Comparison of ENCODE assay signal across 8 cellular contexts in genomic region chr1:23838401-23838866, GRCh38. TPM values are rescaled to one million over a fixed set of nuclear protein-coding genes. Genes with fewer than 3 reads are reported as not detected.
DNase-seq lines count a peak whose midpoint lies in the region; ATAC-seq and TF ChIP-seq lines count a peak whose summit lies in the region.

No MANE protein-coding gene starts in this region.

- TF ChIP-seq POLR2A in Peyer's patch (IDR thresholded peaks at IDR 0.05): no peak

- peak; percentile 8 for DNase-seq in GM04504 (ENCODE audit: low read depth)
- DNase-seq in HK-2 (ENCODE audit: unreplicated experiment): peak; percentile 48
- peak; percentile 77 to 86 (median 80) for DNase-seq in Peyer's patch
- DNase-seq in activated T-helper 1 cell treated with anti-CD3 and anti-CD28 coated beads, Interleukin-2, amount 50 U/mL, for 16 hours (ENCODE audit: low read depth in 1 of 2, low spot score in 1 of 2): peak; percentile 56 to 67
- DNase-seq in fibroblast of villous mesenchyme (ENCODE audit: low read depth): peak; percentile 53
- no peak for DNase-seq in omental fat pad (ENCODE audit: low spot score)
- peak in 30 of 49 donors; percentile 1 to 63 (median 16) for DNase-seq in substantia nigra (lab: John Stamatoyannopoulos, UW)
- DNase-seq in DMS153 (lab: John Stamatoyannopoulos, UW): no peak

- no peaks in the 10 kb centered on the region for H3K36me3 ChIP-seq in Peyer's patch

- peaks cover 4 to 9% (median 5%) of the 10 kb centered on the region in 4 donors for H3K4me1 ChIP-seq in Peyer's patch

- peak; percentile 92 for ATAC-seq in omental fat pad (ENCODE audit: low FRiP score)

- peak overlapping the region in 1 of 4 donors; percentile 38 for H3K27ac ChIP-seq in Peyer's patch
- no peak overlapping the region for H3K27ac ChIP-seq in substantia nigra (ENCODE audit: low read depth, low read length, poor library complexity, severe bottlenecking)

- H3K27me3 ChIP-seq in Peyer's patch: no peaks in the 10 kb centered on the region

- TF ChIP-seq CTCF in Peyer's patch (IDR thresholded peaks at IDR 0.05) (no peak), fibroblast of villous mesenchyme (IDR thresholded peaks at IDR 0.05; ENCODE audit: insufficient read depth, low read depth, low read length) (no peak), omental fat pad (IDR thresholded peaks at IDR 0.05) (no peak)

- H3K4me3 ChIP-seq in Peyer's patch (peak overlapping the region; percentile 20 to 42 (median 36)), fibroblast of villous mesenchyme (ENCODE audit: low read depth, low read length) (peak overlapping the region; percentile 48)

- no peaks in the 10 kb centered on the region for H3K9me3 ChIP-seq in Peyer's patch

RNA-seq across cellular contexts. Expression of gene HMGCL, which starts 13.2 kb away (rescaled TPM):
- total RNA-seq in Peyer's patch (10 to 100 TPM; 24.8 to 74.3 (median 64.6) TPM), fibroblast of villous mesenchyme (30.3 and 37.1 TPM in 2 replicates), omental fat pad (10 to 100 TPM; 19.2 to 47.1 (median 41.4) TPM)

RNA-seq across cellular contexts. Expression of gene FUCA1, which starts 29.7 kb away (rescaled TPM):
- total RNA-seq in Peyer's patch (100 to 1,000 TPM in 2 of 4 donors, 10 to 100 TPM in 2; 47.9 to 182 (median 107) TPM), fibroblast of villous mesenchyme (4.8 and 7.8 TPM in 2 replicates), omental fat pad (10 to 100 TPM; 31.7 to 49.5 (median 45.7) TPM)

RNA-seq across cellular contexts. Expression of gene GALE, which starts 37.9 kb away (rescaled TPM):
- 100 to 1,000 TPM in 2 of 4 donors, 10 to 100 TPM in 2; 58.6 to 137 (median 107) TPM for total RNA-seq in Peyer's patch
- 31.5 and 33.5 TPM in 2 replicates for total RNA-seq in fibroblast of villous mesenchyme
- 10 to 100 TPM; 15.6 to 19.4 (median 17.9) TPM for total RNA-seq in omental fat pad

RNA-seq across cellular contexts. Expression of gene LYPLA2, which starts 47.5 kb away (rescaled TPM):
- total RNA-seq in Peyer's patch (100 to 1,000 TPM in 2 of 4 donors, 10 to 100 TPM in 2; 47.0 to 117 (median 105) TPM), fibroblast of villous mesenchyme (46.7 and 48.8 TPM in 2 replicates), omental fat pad (10 to 100 TPM; 36.0 to 54.0 (median 40.3) TPM)

Comparison
In these comparisons a context has a peak if more than half of its experiments do, and no peak if none do; other contexts are left out.
1. DNase-seq: peak in GM04504 (single experiment), HK-2 (single experiment), Peyer's patch (3 of 3), activated T-helper 1 cell treated with anti-CD3 and anti-CD28 coated beads, Interleukin-2, amount 50 U/mL, for 16 hours (2 of 2), fibroblast of villous mesenchyme (single experiment) and substantia nigra (30 of 49); none in omental fat pad (single experiment) and DMS153 (single experiment).